In the genomic region with DNA sequence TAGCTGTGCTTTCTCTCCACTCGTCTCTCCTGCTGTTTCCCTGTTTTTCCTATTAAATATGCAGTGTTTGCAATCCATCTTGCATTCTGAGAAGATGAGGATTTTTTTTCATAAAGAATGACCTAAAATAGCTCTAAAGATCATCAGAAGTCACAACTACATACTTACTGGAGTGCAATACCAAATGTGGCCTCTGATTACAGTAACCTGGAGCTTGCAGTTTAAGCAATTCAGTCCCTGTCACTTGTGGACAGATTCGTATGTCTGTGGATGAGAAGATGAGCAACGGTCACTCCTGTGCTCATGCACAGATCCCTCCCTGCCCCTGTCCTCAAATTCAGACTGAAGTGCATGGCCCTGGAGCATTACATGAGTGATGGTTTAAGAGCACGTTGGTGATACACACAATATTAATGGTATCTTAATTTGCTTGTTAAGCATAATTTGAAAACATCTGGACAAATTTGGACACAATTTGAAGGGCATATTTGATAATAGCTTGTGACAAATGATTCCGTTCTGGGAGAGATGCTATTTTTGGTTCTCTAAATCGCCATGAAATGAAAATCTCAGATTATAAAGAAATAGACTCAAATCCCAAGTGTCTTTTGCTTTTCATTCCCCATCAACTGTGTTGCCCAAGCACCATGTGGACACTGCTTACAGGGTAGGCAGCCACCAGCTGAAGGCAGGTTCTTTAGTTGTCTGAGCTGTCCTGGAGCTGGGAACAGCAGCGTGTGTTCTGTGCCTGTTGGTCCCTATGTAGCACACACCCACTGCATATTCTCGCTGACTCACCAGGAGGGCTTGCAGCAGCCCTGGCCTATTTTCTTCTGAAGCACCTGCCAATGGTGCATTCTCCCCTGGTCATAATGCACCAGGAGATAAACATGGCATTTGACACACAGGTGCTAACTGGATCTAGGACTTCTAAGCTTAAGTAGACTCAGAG, we compare ENCODE assay signal across 18 cellular contexts. TPM values are rescaled to one million over a fixed set of nuclear protein-coding genes. Genes with fewer than 3 reads are reported as not detected.
DNase-seq lines count a peak whose midpoint lies in the region; ATAC-seq and TF ChIP-seq lines count a peak whose summit lies in the region.
"Had no signal": no experiment of that assay in that cellular context is flagged by ENCODE, and none has a peak within 500 bp of the region (broad histone marks: within the 10 kb centered on the region; RNA-seq: fewer than 3 reads in every experiment).

No MANE protein-coding gene starts in this region.

- no peak overlapping the region for H3K4me2 ChIP-seq in Loucy (ENCODE audit: low read depth, low read length, poor library complexity, severe bottlenecking)
- H3K4me2 ChIP-seq in osteoblast (ENCODE audit: insufficient read depth, low read length) = no peak overlapping the region

- no peak overlapping the region for H3K9ac ChIP-seq in Loucy (ENCODE audit: low read depth, low read length, poor library complexity, severe bottlenecking)

- H3K4me1 ChIP-seq in Loucy (ENCODE audit: insufficient read depth, low read length, poor library complexity, severe bottlenecking) (no peaks in the 10 kb centered on the region), osteoblast (ENCODE audit: insufficient read depth, low read length) (no peaks in the 10 kb centered on the region)
- H3K4me1 ChIP-seq: gastroesophageal sphincter, SJCRH30 had no signal

- H3K27me3 ChIP-seq in Loucy (ENCODE audit: insufficient read depth, low read length, poor library complexity, severe bottlenecking) (no peaks in the 10 kb centered on the region), osteoblast (ENCODE audit: insufficient read depth, low read length) (peaks cover 12% of the 10 kb centered on the region)
- H3K27me3 ChIP-seq: SJCRH30 had no signal

- H2AFZ ChIP-seq in Loucy (ENCODE audit: low read length) (no peak overlapping the region), osteoblast (ENCODE audit: low read length) (no peak overlapping the region)

- no peaks in the 10 kb centered on the region for H3K9me3 ChIP-seq in Loucy (ENCODE audit: insufficient read depth, low read depth, low read length)
- no peaks in the 10 kb centered on the region for H3K9me3 ChIP-seq in osteoblast (ENCODE audit: low read depth, low read length)
- H3K9me3 ChIP-seq: gastroesophageal sphincter, SJCRH30 had no signal

- no peak overlapping the region for H3K4me3 ChIP-seq in Loucy (ENCODE audit: low read length, poor library complexity, severe bottlenecking)
- H3K4me3 ChIP-seq in cardiac fibroblast (replicated peaks in 1 of 2; ENCODE audit: low read depth in 2 of 2, low read length in 2 of 2) = no peak overlapping the region
- H3K4me3 ChIP-seq in osteoblast (ENCODE audit: insufficient read depth, low read length) = no peak overlapping the region
- H3K4me3 ChIP-seq: gastroesophageal sphincter, SJCRH30 had no signal

- no peak overlapping the region for H3K27ac ChIP-seq in osteoblast (ENCODE audit: low read depth, low read length)
- H3K27ac ChIP-seq: gastroesophageal sphincter, SJCRH30 had no signal

- no peaks in the 10 kb centered on the region for H3K36me3 ChIP-seq in Loucy (ENCODE audit: insufficient read depth, low read length)
- no peaks in the 10 kb centered on the region for H3K36me3 ChIP-seq in osteoblast (ENCODE audit: insufficient read depth, low read length)
- H3K36me3 ChIP-seq: gastroesophageal sphincter, SJCRH30 had no signal

- DNase-seq in cardiac fibroblast (ENCODE audit: low read depth in 2 of 2) (peak in 1 of 2 donors; percentile 22), osteoblast (ENCODE audit: insufficient read length, low spot score, missing footprints) (no peak), NCI-H1105 treated with DMSO at 0.1 percent for 48 hours (lab: John Stamatoyannopoulos, UW) (no peak), SIG-M5 (lab: John Stamatoyannopoulos, UW) (no peak)
- DNase-seq: activated CD4-positive, alpha-beta T cell treated with anti-CD3 and anti-CD28 coated beads for 48 hours; activated T-cell treated with anti-CD3 and anti-CD28 coated beads, Interleukin-2, amount 50 U/mL, for 4 hours; C1 segment of cervical spinal cord; central memory CD4-positive, alpha-beta T cell; DMS79 treated with DMSO at 0.1 percent for 48 hours; NK-92 treated with Interleukin-12 subunit alpha and Interleukin-12 subunit beta, amount 100 ng/mL, for 24 hours; SJCRH30 had no signal

- TF ChIP-seq CTCF in GM12872 (IDR thresholded peaks at IDR 0.05; ENCODE audit: insufficient read depth, low read depth, low read length) = peak; percentile 28; the same call in 1 of the 3 replicates
- peak; percentile 28 for TF ChIP-seq CTCF in Loucy (conservative IDR thresholded peaks at IDR 0.05; ENCODE audit: low read length)
- peak; percentile 19 for TF ChIP-seq CTCF in cardiac fibroblast (IDR thresholded peaks at IDR 0.05; ENCODE audit: low read depth, low read length)
- TF ChIP-seq CTCF in osteoblast (IDR thresholded peaks at IDR 0.05; ENCODE audit: extremely low read depth, low read depth, low read length) = peak; percentile 14

- H3K9me2 ChIP-seq in Loucy (replicated peaks; ENCODE audit: low read depth, low read length) = no peaks in the 10 kb centered on the region

- H4K20me1 ChIP-seq in Loucy (ENCODE audit: insufficient read depth, low read length, poor library complexity, severe bottlenecking) (no peaks in the 10 kb centered on the region), osteoblast (ENCODE audit: insufficient read depth, low read length) (no peaks in the 10 kb centered on the region)

- no peaks in the 10 kb centered on the region for H3K79me2 ChIP-seq in Loucy (ENCODE audit: insufficient read depth, low read length)
- H3K79me2 ChIP-seq in osteoblast (ENCODE audit: insufficient read depth, low read length) = no peaks in the 10 kb centered on the region

- no peaks in the 10 kb centered on the region for H3F3A ChIP-seq in Loucy (ENCODE audit: low read depth)

- no peak for ATAC-seq in HG03097 (IDR thresholded peaks at IDR 0.05; ENCODE audit: low FRiP score, unreplicated experiment)
- ATAC-seq: activated T-cell treated with anti-CD3 and anti-CD28 coated beads, Interleukin-2, amount 50 U/mL, for 4 hours; gastroesophageal sphincter; natural killer cell treated with Interleukin-12 subunit alpha and Interleukin-12 subunit beta and Interleukin-15 and Interleukin-18, amount 100 ng/mL, for 72 hours had no signal

RNA-seq across cellular contexts. Expression of gene PRAME, which starts 32.6 kb away (rescaled TPM):
- total RNA-seq in osteoblast = under 0.01 and 0.36 TPM in 2 replicates
- total RNA-seq: gastroesophageal sphincter, HT-29, lung microvascular endothelial cell, SJCRH30 had no signal

RNA-seq across cellular contexts. Expression of gene GGTLC2, which starts 52.8 kb away (rescaled TPM):
- not detected in 2 replicates for total RNA-seq in osteoblast
- total RNA-seq: activated T-cell treated with anti-CD3 and anti-CD28 coated beads, Interleukin-2, amount 50 U/mL, for 4 hours; gastroesophageal sphincter; HT-29; lung microvascular endothelial cell; natural killer cell treated with Interleukin-12 subunit alpha and Interleukin-12 subunit beta and Interleukin-15 and Interleukin-18, amount 100 ng/mL, for 72 hours; SJCRH30 had no signal
